ENCODE assay signal across 11 cellular contexts in the genomic region with DNA sequence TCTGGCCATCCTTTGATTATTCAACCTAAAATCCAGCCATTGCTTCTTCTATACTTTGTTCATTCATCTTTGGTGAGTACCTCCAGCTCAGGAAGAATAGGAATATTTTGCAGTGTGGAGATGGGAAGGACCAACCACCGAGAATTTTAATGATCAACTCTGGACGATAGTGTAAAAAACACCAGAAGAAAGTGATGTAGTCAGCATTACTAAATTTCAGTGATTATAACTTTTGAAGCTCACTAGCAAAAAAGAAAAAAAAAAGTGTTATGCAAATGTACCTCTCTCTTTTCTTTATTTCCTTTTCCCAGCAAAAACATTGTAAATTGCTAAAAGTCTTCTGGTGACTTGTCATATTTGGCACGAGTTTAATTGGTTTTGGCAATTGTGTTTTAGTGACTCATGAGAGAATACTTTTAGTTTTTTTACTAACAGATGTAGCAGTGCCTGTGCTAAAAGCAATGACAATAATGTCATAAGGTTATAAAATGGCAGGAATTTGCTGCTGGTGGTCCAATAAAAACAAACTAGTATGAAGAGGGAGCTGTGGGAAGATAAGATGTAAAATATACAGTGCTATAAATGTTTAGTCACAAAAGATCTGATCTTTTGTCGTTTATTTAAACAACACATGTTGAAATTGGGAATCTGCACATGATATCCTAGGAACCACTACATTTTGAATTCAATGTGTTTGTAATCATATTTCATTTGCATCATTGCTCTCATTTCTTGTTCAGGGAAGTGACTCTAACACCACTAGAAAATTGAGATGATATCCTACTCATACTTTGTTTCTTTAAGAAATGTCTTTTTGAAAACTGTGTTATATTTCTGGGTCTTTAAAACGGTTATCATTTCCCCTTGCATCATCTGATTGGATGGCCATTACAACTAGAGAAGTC.
DNase-seq lines count a peak whose midpoint lies in the region; ATAC-seq and TF ChIP-seq lines count a peak whose summit lies in the region.
"Had no signal": no experiment of that assay in that cellular context is flagged by ENCODE, and none has a peak within 500 bp of the region (broad histone marks: within the 10 kb centered on the region; RNA-seq: fewer than 3 reads in every experiment).

No MANE protein-coding gene starts in this region.

- H3K27ac ChIP-seq in HEK293 (ENCODE audit: extremely low read depth, low read depth, low read length) (no peak overlapping the region), right cardiac atrium (ENCODE audit: low read length) (no peak overlapping the region)
- H3K27ac ChIP-seq: HL-60 had no signal

- no peaks in the 10 kb centered on the region for H3K36me3 ChIP-seq in HEK293 (ENCODE audit: control insufficient read depth in 2 of 2, insufficient read depth in 1 of 2, low read length in 2 of 2)
- H3K36me3 ChIP-seq: esophagus squamous epithelium had no signal

- TF ChIP-seq CTCF in HEK293 (tag by site-specific recombination; IDR thresholded peaks at IDR 0.05) (no peak), astrocyte of the cerebellum (IDR thresholded peaks at IDR 0.05; ENCODE audit: low read depth, low read length, missing control alignments) (no peak)

- intact Hi-C loops in right cardiac atrium (cut with DNase I), result loop anchor here in 1 of 4 donors (5.0 kb wide), 1 partner anchor 37 kb away; no protein-coding TSS in a partner anchor

- DNase-seq in astrocyte of the cerebellum (ENCODE audit: low read depth), result peak; percentile 96
- DNase-seq in right cardiac atrium, result no peak
- peak; percentile 95 for DNase-seq in stromal cell of bone marrow (ENCODE audit: low read depth)
- no peak for DNase-seq in OCI-M2 (lab: John Stamatoyannopoulos, UW; ENCODE audit: unreplicated experiment)
- DNase-seq: activated CD4-positive, alpha-beta memory T cell treated with anti-CD3 and anti-CD28 coated beads for 36 hours; esophagus squamous epithelium; NCI-H2171 treated with DMSO at 0.1 percent for 48 hours had no signal

- H3K4me3 ChIP-seq in HEK293 (ENCODE audit: low read depth, low read length) (no peak overlapping the region), astrocyte of the cerebellum (ENCODE audit: low read depth, low read length) (no peak overlapping the region), right cardiac atrium (ENCODE audit: low read length) (no peak overlapping the region)
- H3K4me3 ChIP-seq: esophagus squamous epithelium had no signal

- H3K4me1 ChIP-seq in HEK293 (ENCODE audit: control insufficient read depth, insufficient read depth, low read length) (no peaks in the 10 kb centered on the region), right cardiac atrium (ENCODE audit: control insufficient read depth, insufficient read depth, low read length) (no peaks in the 10 kb centered on the region)

- CTCF ChIA-PET in HEK293 (lab: Yijun Ruan, JAX), result interaction anchor here (0.6 to 1.1 kb wide), 4 partner anchors 39 to 526 kb away, joined by 3 read pairs; no protein-coding TSS in a partner anchor

- 39% methylated on average over 5 of the region's 5 CpGs for WGBS in right cardiac atrium

- H3K9me3 ChIP-seq in HEK293 (ENCODE audit: control insufficient read depth, insufficient read depth, low read depth, low read length) (no peaks in the 10 kb centered on the region), right cardiac atrium (ENCODE audit: control insufficient read depth, low read length) (no peaks in the 10 kb centered on the region)
- H3K9me3 ChIP-seq: esophagus squamous epithelium had no signal

- in situ Hi-C loops in astrocyte of the cerebellum (cut with HindIII; ENCODE audit: low sequenced_read_pairs), result no loop called here

- no peaks in the 10 kb centered on the region for H3K27me3 ChIP-seq in right cardiac atrium (ENCODE audit: control insufficient read depth, insufficient read depth)

- POLR2A ChIA-PET in HEK293 (lab: Yijun Ruan, JAX), result no interaction called here

- peak; percentile 85 to 86 for ATAC-seq in right cardiac atrium
- ATAC-seq in HG03354 (IDR thresholded peaks at IDR 0.05; ENCODE audit: poor library complexity, severe bottlenecking, unreplicated experiment), result no peak
- ATAC-seq in HG03378 (IDR thresholded peaks at IDR 0.05; ENCODE audit: unreplicated experiment), result no peak

TF ChIP-seq in HEK293, 187 proteins besides CTCF, POLR2A, EP300 and RAD21 (continues in another document):
- TF ChIP-seq ZNF521 (tag by site-specific recombination; IDR thresholded peaks at IDR 0.05) (no peak), ZNF221 (tag by site-specific recombination; IDR thresholded peaks at IDR 0.05; ENCODE audit: borderline replicate concordance) (no peak), OSR2 (tag by site-specific recombination; IDR thresholded peaks at IDR 0.05) (peak; percentile 51; the same call in 1 of the 2 replicates), ZNF350 (tag by site-specific recombination; IDR thresholded peaks at IDR 0.05) (peak; percentile 82), GLIS2 (tag by site-specific recombination; IDR thresholded peaks at IDR 0.05) (no peak), ZNF585B (tag by site-specific recombination; IDR thresholded peaks at IDR 0.05) (no peak), ZNF843 (tag by site-specific recombination; IDR thresholded peaks at IDR 0.05) (peak; percentile 80), ZNF274 (IDR thresholded peaks at IDR 0.05; ENCODE audit: low read length) (no peak), ZNF274 (tag by site-specific recombination; IDR thresholded peaks at IDR 0.05; ENCODE audit: borderline replicate concordance) (no peak), ZNF37A (tag by site-specific recombination; IDR thresholded peaks at IDR 0.05) (no peak), ZNF48 (tag by site-specific recombination; IDR thresholded peaks at IDR 0.05) (no peak), ZFP37 (tag by site-specific recombination; IDR thresholded peaks at IDR 0.05) (no peak), GLIS1 (tag by site-specific recombination; IDR thresholded peaks at IDR 0.05) (peak; percentile 71; the same call in 1 of the 2 replicates), ZNF133 (tag by site-specific recombination; IDR thresholded peaks at IDR 0.05) (no peak), ZNF658 (tag by site-specific recombination; IDR thresholded peaks at IDR 0.05) (no peak), ZNF670 (tag by site-specific recombination; IDR thresholded peaks at IDR 0.05; ENCODE audit: low read depth) (no peak)
- TF ChIP-seq, protein P1, sequence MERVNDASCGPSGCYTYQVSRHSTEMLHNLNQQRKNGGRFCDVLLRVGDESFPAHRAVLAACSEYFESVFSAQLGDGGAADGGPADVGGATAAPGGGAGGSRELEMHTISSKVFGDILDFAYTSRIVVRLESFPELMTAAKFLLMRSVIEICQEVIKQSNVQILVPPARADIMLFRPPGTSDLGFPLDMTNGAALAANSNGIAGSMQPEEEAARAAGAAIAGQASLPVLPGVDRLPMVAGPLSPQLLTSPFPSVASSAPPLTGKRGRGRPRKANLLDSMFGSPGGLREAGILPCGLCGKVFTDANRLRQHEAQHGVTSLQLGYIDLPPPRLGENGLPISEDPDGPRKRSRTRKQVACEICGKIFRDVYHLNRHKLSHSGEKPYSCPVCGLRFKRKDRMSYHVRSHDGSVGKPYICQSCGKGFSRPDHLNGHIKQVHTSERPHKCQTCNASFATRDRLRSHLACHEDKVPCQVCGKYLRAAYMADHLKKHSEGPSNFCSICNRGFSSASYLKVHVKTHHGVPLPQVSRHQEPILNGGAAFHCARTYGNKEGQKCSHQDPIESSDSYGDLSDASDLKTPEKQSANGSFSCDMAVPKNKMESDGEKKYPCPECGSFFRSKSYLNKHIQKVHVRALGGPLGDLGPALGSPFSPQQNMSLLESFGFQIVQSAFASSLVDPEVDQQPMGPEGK (tag by site-specific recombination; IDR thresholded peaks at IDR 0.05), result no peak
- TF ChIP-seq, protein P2, sequence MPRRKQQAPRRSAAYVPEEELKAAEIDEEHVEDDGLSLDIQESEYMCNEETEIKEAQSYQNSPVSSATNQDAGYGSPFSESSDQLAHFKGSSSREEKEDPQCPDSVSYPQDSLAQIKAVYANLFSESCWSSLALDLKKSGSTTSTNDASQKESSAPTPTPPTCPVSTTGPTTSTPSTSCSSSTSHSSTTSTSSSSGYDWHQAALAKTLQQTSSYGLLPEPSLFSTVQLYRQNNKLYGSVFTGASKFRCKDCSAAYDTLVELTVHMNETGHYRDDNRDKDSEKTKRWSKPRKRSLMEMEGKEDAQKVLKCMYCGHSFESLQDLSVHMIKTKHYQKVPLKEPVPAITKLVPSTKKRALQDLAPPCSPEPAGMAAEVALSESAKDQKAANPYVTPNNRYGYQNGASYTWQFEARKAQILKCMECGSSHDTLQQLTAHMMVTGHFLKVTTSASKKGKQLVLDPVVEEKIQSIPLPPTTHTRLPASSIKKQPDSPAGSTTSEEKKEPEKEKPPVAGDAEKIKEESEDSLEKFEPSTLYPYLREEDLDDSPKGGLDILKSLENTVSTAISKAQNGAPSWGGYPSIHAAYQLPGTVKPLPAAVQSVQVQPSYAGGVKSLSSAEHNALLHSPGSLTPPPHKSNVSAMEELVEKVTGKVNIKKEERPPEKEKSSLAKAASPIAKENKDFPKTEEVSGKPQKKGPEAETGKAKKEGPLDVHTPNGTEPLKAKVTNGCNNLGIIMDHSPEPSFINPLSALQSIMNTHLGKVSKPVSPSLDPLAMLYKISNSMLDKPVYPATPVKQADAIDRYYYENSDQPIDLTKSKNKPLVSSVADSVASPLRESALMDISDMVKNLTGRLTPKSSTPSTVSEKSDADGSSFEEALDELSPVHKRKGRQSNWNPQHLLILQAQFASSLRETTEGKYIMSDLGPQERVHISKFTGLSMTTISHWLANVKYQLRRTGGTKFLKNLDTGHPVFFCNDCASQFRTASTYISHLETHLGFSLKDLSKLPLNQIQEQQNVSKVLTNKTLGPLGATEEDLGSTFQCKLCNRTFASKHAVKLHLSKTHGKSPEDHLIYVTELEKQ (tag by site-specific recombination; IDR thresholded peaks at IDR 0.05; ENCODE audit: borderline replicate concordance), result no peak

Comparison
In these comparisons a context has a peak if more than half of its experiments do, and no peak if none do; other contexts are left out.
1. DNase-seq: peak in astrocyte of the cerebellum (single experiment) and stromal cell of bone marrow (single experiment); none in right cardiac atrium (0 of 3) and OCI-M2 (single experiment).
2. ATAC-seq: peak in right cardiac atrium (2 of 2); none in HG03354 (single experiment) and HG03378 (single experiment).